ENCODE assay signal across 8 cellular contexts in genomic region chr6:156933201-156934053, GRCh38.
DNase-seq lines count a peak whose midpoint lies in the region; ATAC-seq and TF ChIP-seq lines count a peak whose summit lies in the region.

No MANE protein-coding gene starts in this region.

- no peak for ATAC-seq in HG03025 (IDR thresholded peaks at IDR 0.05; ENCODE audit: low FRiP score, unreplicated experiment)
- ATAC-seq in GM19328 (IDR thresholded peaks at IDR 0.05; ENCODE audit: unreplicated experiment): no peak
- no peak for ATAC-seq in GM21447 (IDR thresholded peaks at IDR 0.05; ENCODE audit: unreplicated experiment)

- peaks cover 22% of the 10 kb centered on the region for H3K36me3 Mint-ChIP-seq in nephron (ENCODE audit: low read depth)

- no peaks in the 10 kb centered on the region for H3K9me3 Mint-ChIP-seq in nephron

- H3K4me3 Mint-ChIP-seq in nephron: no peak overlapping the region

- H3K4me1 ChIP-seq in colonic mucosa: peaks cover 9% of the 10 kb centered on the region

- H3K27ac Mint-ChIP-seq in nephron: peak overlapping the region; percentile 37 to 87 (median 69)

- H3K27me3 ChIP-seq in GM06990 (replicated peaks; ENCODE audit: control insufficient read depth, insufficient read depth, low read length) (no peaks in the 10 kb centered on the region), colonic mucosa (no peaks in the 10 kb centered on the region)

- H3K27me3 Mint-ChIP-seq in nephron (ENCODE audit: low read depth): no peaks in the 10 kb centered on the region

- H3K36me3 ChIP-seq in GM06990 (ENCODE audit: control insufficient read depth, insufficient read depth, low read length) (no peaks in the 10 kb centered on the region), colonic mucosa (no peaks in the 10 kb centered on the region)

- H3K4me3 ChIP-seq in GM06990 (replicated peaks; ENCODE audit: low read depth, low read length) (no peak overlapping the region), colonic mucosa (no peak overlapping the region)

- TF ChIP-seq CTCF in GM06990 (IDR thresholded peaks at IDR 0.05; ENCODE audit: insufficient read depth, low read length, poor library complexity, severe bottlenecking) (peak; percentile 16), colonic mucosa (IDR thresholded peaks at IDR 0.05) (no peak), nephron (IDR thresholded peaks at IDR 0.05; ENCODE audit: unreplicated experiment in 3 of 3) (no peak)

- H3K9ac ChIP-seq in colonic mucosa (ENCODE audit: low read depth in 2 of 2, low read length in 2 of 2): peak overlapping the region in 1 of 2 donors; percentile 54

- DNase-seq in GM06990 (ENCODE audit: extremely low read depth, insufficient read length) (no peak), NCI-H2107 (lab: John Stamatoyannopoulos, UW) (peak; percentile 39), colonic mucosa (peak; percentile 83), COLO829 (ENCODE audit: low spot score) (no peak)

- no peaks in the 10 kb centered on the region for H3K9me3 ChIP-seq in colonic mucosa

- intact Hi-C loops in colonic mucosa (cut with DNase I): no loop called here

- peak overlapping the region; percentile 71 for H3K27ac ChIP-seq in colonic mucosa

- peaks cover 34% of the 10 kb centered on the region for H3K4me1 Mint-ChIP-seq in nephron

Comparison
In these comparisons a context has a peak if more than half of its experiments do, and no peak if none do; other contexts are left out.
1. DNase-seq: peak in NCI-H2107 (single experiment) and colonic mucosa (single experiment); none in GM06990 (single experiment) and COLO829 (single experiment).